In genomic region chr1:169044296-169044695, GRCh38 we compare ENCODE assay signal across 9 cellular contexts.
DNase-seq lines count a peak whose midpoint lies in the region; ATAC-seq and TF ChIP-seq lines count a peak whose summit lies in the region.
"Had no signal": no experiment of that assay in that cellular context is flagged by ENCODE, and none has a peak within 500 bp of the region (broad histone marks: within the 10 kb centered on the region; RNA-seq: fewer than 3 reads in every experiment).

No MANE protein-coding gene starts in this region.

- DNase-seq in G401 (ENCODE audit: low spot score) (peak; percentile 2), naive B cell (no peak), type B pancreatic cell (ENCODE audit: extremely low spot score, unreplicated experiment) (no peak), inferior parietal cortex (ENCODE audit: extremely low spot score) (no peak), AG08395 (ENCODE audit: low spot score) (no peak)
- peak; percentile 87 for DNase-seq in activated CD4-positive, alpha-beta T cell treated with anti-CD3 and anti-CD28 coated beads, Interleukin-2, amount 10 ng/mL, durations not matched to agents 24 days and 14 days

- peaks cover 13% of the 10 kb centered on the region for H3K36me3 Mint-ChIP-seq in activated CD4-positive, alpha-beta T cell treated with anti-CD3 and anti-CD28 coated beads, Interleukin-2, amount 10 ng/mL, durations not matched to agents 24 days and 14 days (ENCODE audit: low read depth)
- H3K36me3 Mint-ChIP-seq in naive B cell: no peaks in the 10 kb centered on the region
- H3K36me3 Mint-ChIP-seq in type B pancreatic cell: no peaks in the 10 kb centered on the region

- no peak for TF ChIP-seq CTCF in type B pancreatic cell (conservative IDR thresholded peaks at IDR 0.05)

- peak overlapping the region; percentile 83 for H3K27ac Mint-ChIP-seq in activated CD4-positive, alpha-beta T cell treated with anti-CD3 and anti-CD28 coated beads, Interleukin-2, amount 10 ng/mL, durations not matched to agents 24 days and 14 days
- peak overlapping the region in 1 of 6 donors; percentile 48 for H3K27ac Mint-ChIP-seq in naive B cell
- no peak overlapping the region for H3K27ac Mint-ChIP-seq in type B pancreatic cell

- H3K27me3 Mint-ChIP-seq in activated CD4-positive, alpha-beta T cell treated with anti-CD3 and anti-CD28 coated beads, Interleukin-2, amount 10 ng/mL, durations not matched to agents 24 days and 14 days: no peaks in the 10 kb centered on the region
- H3K27me3 Mint-ChIP-seq in naive B cell: peaks cover 4 to 42% (median 8%) of the 10 kb centered on the region in 3 donors
- no peaks in the 10 kb centered on the region for H3K27me3 Mint-ChIP-seq in type B pancreatic cell

- ATAC-seq in GM19455 (IDR thresholded peaks at IDR 0.05; ENCODE audit: unreplicated experiment): peak; percentile 86
- ATAC-seq in HG03442 (IDR thresholded peaks at IDR 0.05; ENCODE audit: unreplicated experiment): peak; percentile 92
- peak; percentile 45 to 77 for ATAC-seq in naive B cell (ENCODE audit: low read depth in 2 of 2)

- in situ Hi-C loops in G401 (cut with HindIII; ENCODE audit: low sequenced_read_pairs): no loop called here

- H3K9me3 Mint-ChIP-seq in activated CD4-positive, alpha-beta T cell treated with anti-CD3 and anti-CD28 coated beads, Interleukin-2, amount 10 ng/mL, durations not matched to agents 24 days and 14 days: peaks cover 30% of the 10 kb centered on the region
- H3K9me3 Mint-ChIP-seq in naive B cell (peaks cover 0 to 6% (median 0%) of the 10 kb centered on the region in 7 donors), type B pancreatic cell (no peaks in the 10 kb centered on the region)
- H3K9me3 Mint-ChIP-seq: neural crest cell had no signal

- intact Hi-C loops in activated CD4-positive, alpha-beta T cell treated with anti-CD3 and anti-CD28 coated beads, Interleukin-2, amount 10 ng/mL, durations not matched to agents 24 days and 14 days (cut with micrococcal nuclease): loop anchor here (2.0 to 10.0 kb wide), 2 partner anchors 53 to 281 kb away; no protein-coding TSS in a partner anchor

- H3K4me3 Mint-ChIP-seq in activated CD4-positive, alpha-beta T cell treated with anti-CD3 and anti-CD28 coated beads, Interleukin-2, amount 10 ng/mL, durations not matched to agents 24 days and 14 days: peak overlapping the region; percentile 70
- H3K4me3 Mint-ChIP-seq in naive B cell (no peak overlapping the region), type B pancreatic cell (no peak overlapping the region)
- H3K4me3 Mint-ChIP-seq: neural crest cell had no signal

- peaks cover 65% of the 10 kb centered on the region for H3K4me1 Mint-ChIP-seq in activated CD4-positive, alpha-beta T cell treated with anti-CD3 and anti-CD28 coated beads, Interleukin-2, amount 10 ng/mL, durations not matched to agents 24 days and 14 days
- peaks cover 12 to 24% (median 16%) of the 10 kb centered on the region in 3 donors for H3K4me1 Mint-ChIP-seq in naive B cell
- peaks cover 5% of the 10 kb centered on the region for H3K4me1 Mint-ChIP-seq in type B pancreatic cell (ENCODE audit: unreplicated experiment)

Comparison
In these comparisons a context has a peak if more than half of its experiments do, and no peak if none do; other contexts are left out.
1. DNase-seq: peak in G401 (single experiment) and activated CD4-positive, alpha-beta T cell treated with anti-CD3 and anti-CD28 coated beads, Interleukin-2, amount 10 ng/mL, durations not matched to agents 24 days and 14 days (single experiment); none in naive B cell (single experiment), type B pancreatic cell (single experiment), inferior parietal cortex (single experiment) and AG08395 (single experiment).
2. Peak in every context shown above with its lines, with median percentiles within 50 percentile points of each other: ATAC-seq.